In genomic region chr14:51847489-51847796, GRCh38 we compare ENCODE assay signal across 11 cellular contexts. TPM values are rescaled to one million over a fixed set of nuclear protein-coding genes. Genes with fewer than 3 reads are reported as not detected.
DNase-seq lines count a peak whose midpoint lies in the region; ATAC-seq and TF ChIP-seq lines count a peak whose summit lies in the region.
"Had no signal": no experiment of that assay in that cellular context is flagged by ENCODE, and none has a peak within 500 bp of the region (broad histone marks: within the 10 kb centered on the region; RNA-seq: fewer than 3 reads in every experiment).

No MANE protein-coding gene starts in this region.

- 62 to 78% (median 69%) methylated on average over 4 of the region's 4 CpGs for WGBS in adrenal gland, 4 donors
- WGBS in lower leg skin, 2 donors, result 80 to 90% methylated on average over 4 of the region's 4 CpGs

- no peaks in the 10 kb centered on the region for H3K27me3 ChIP-seq in CD4-positive, CD25-positive, alpha-beta regulatory T cell (ENCODE audit: control insufficient read depth, insufficient read depth, low read length)
- H3K27me3 ChIP-seq in HUES48 (ENCODE audit: control insufficient read depth, insufficient read depth, low read length), result no peaks in the 10 kb centered on the region
- H3K27me3 ChIP-seq in adrenal gland, result no peaks in the 10 kb centered on the region

- no peak for DNase-seq in CD4-positive, CD25-positive, alpha-beta regulatory T cell
- no peak for DNase-seq in adrenal gland
- no peak for DNase-seq in natural killer cell treated with Interleukin-12 subunit alpha and Interleukin-12 subunit beta and Interleukin-15 and Interleukin-18, amount 100 ng/mL, for 72 hours (ENCODE audit: low spot score)
- DNase-seq in NCI-H226, result no peak
- DNase-seq in lower leg skin (ENCODE audit: low spot score in 2 of 2), result no peak
- DNase-seq: Caco-2 had no signal

- peak overlapping the region; percentile 88 to 93 (median 92) for H3K4me3 Mint-ChIP-seq in CD4-positive, CD25-positive, alpha-beta regulatory T cell
- peak overlapping the region; percentile 97 for H3K4me3 Mint-ChIP-seq in natural killer cell treated with Interleukin-12 subunit alpha and Interleukin-12 subunit beta and Interleukin-15 and Interleukin-18, amount 100 ng/mL, for 72 hours

- ATAC-seq in CD4-positive, CD25-positive, alpha-beta regulatory T cell (ENCODE audit: low read depth in 2 of 2), result no peak
- no peak for ATAC-seq in natural killer cell treated with Interleukin-12 subunit alpha and Interleukin-12 subunit beta and Interleukin-15 and Interleukin-18, amount 100 ng/mL, for 72 hours
- ATAC-seq in GM18907 (IDR thresholded peaks at IDR 0.05; ENCODE audit: unreplicated experiment) (no peak), HG02938 (IDR thresholded peaks at IDR 0.05; ENCODE audit: unreplicated experiment) (no peak)

- H3K4me1 ChIP-seq in CD4-positive, CD25-positive, alpha-beta regulatory T cell (ENCODE audit: control insufficient read depth, insufficient read depth, low read length, poor library complexity, severe bottlenecking), result peaks cover 37% of the 10 kb centered on the region
- peaks cover 28% of the 10 kb centered on the region for H3K4me1 ChIP-seq in HUES48 (ENCODE audit: control insufficient read depth, insufficient read depth, low read length)
- H3K4me1 ChIP-seq in adrenal gland (replicated peaks in 1 of 2), result no peaks in the 10 kb centered on the region
- H3K4me1 ChIP-seq: Caco-2 had no signal

- TF ChIP-seq POLR2A in adrenal gland (IDR thresholded peaks at IDR 0.05), result no peak
- TF ChIP-seq POLR2A in lower leg skin (IDR thresholded peaks at IDR 0.05), result no peak

- peak overlapping the region; percentile 98 to 100 (median 100) for H3K27ac Mint-ChIP-seq in CD4-positive, CD25-positive, alpha-beta regulatory T cell
- peak overlapping the region; percentile 97 to 99 for H3K27ac Mint-ChIP-seq in natural killer cell treated with Interleukin-12 subunit alpha and Interleukin-12 subunit beta and Interleukin-15 and Interleukin-18, amount 100 ng/mL, for 72 hours

- no peaks in the 10 kb centered on the region for H3K36me3 ChIP-seq in CD4-positive, CD25-positive, alpha-beta regulatory T cell (ENCODE audit: control insufficient read depth, insufficient read depth, low read length)
- H3K36me3 ChIP-seq in HUES48 (ENCODE audit: control insufficient read depth, insufficient read depth, low read length), result no peaks in the 10 kb centered on the region
- no peaks in the 10 kb centered on the region for H3K36me3 ChIP-seq in adrenal gland (replicated peaks in 1 of 2)
- H3K36me3 ChIP-seq: HAP-1 had no signal

- H3K4me1 Mint-ChIP-seq in CD4-positive, CD25-positive, alpha-beta regulatory T cell, result peaks cover 24 to 81% (median 44%) of the 10 kb centered on the region in 4 donors
- peaks cover 72 to 82% of the 10 kb centered on the region in 2 donors for H3K4me1 Mint-ChIP-seq in natural killer cell treated with Interleukin-12 subunit alpha and Interleukin-12 subunit beta and Interleukin-15 and Interleukin-18, amount 100 ng/mL, for 72 hours (ENCODE audit: low read depth in 2 of 2)

- H3K36me3 Mint-ChIP-seq in CD4-positive, CD25-positive, alpha-beta regulatory T cell, result peaks cover 3% of the 10 kb centered on the region
- peaks cover 36% of the 10 kb centered on the region for H3K36me3 Mint-ChIP-seq in natural killer cell treated with Interleukin-12 subunit alpha and Interleukin-12 subunit beta and Interleukin-15 and Interleukin-18, amount 100 ng/mL, for 72 hours

- H3K9ac ChIP-seq in HUES48 (ENCODE audit: low read depth, low read length), result no peak overlapping the region

- H3K27ac ChIP-seq in CD4-positive, CD25-positive, alpha-beta regulatory T cell (ENCODE audit: insufficient read depth, low read length, poor library complexity, severe bottlenecking), result peak overlapping the region; percentile 99
- H3K27ac ChIP-seq in HUES48 (ENCODE audit: low read depth, low read length) (peak overlapping the region; percentile 57), adrenal gland (peak overlapping the region in 3 of 5 donors; percentile 21 to 87 (median 72))

- peak overlapping the region; percentile 94 for H3K4me3 ChIP-seq in CD4-positive, CD25-positive, alpha-beta regulatory T cell (ENCODE audit: low read depth, low read length)
- H3K4me3 ChIP-seq in HUES48 (ENCODE audit: low read depth, low read length) (no peak overlapping the region), adrenal gland (no peak overlapping the region), lower leg skin (ENCODE audit: low read depth, poor library complexity, severe bottlenecking) (no peak overlapping the region)
- H3K4me3 ChIP-seq: HAP-1 had no signal

- intact Hi-C loops in adrenal gland (cut with DNase I) (no loop called here), lower leg skin (cut with DNase I; ENCODE audit: low total_unique reads) (no loop called here)

- no peak for TF ChIP-seq CTCF in adrenal gland (IDR thresholded peaks at IDR 0.05)
- no peak for TF ChIP-seq CTCF in lower leg skin (IDR thresholded peaks at IDR 0.05)

- peaks cover 11% of the 10 kb centered on the region for H3K27me3 Mint-ChIP-seq in CD4-positive, CD25-positive, alpha-beta regulatory T cell
- H3K27me3 Mint-ChIP-seq in natural killer cell treated with Interleukin-12 subunit alpha and Interleukin-12 subunit beta and Interleukin-15 and Interleukin-18, amount 100 ng/mL, for 72 hours, result no peaks in the 10 kb centered on the region

- peaks cover 0 to 5% of the 10 kb centered on the region in 2 experiments for H3K9me3 ChIP-seq in CD4-positive, CD25-positive, alpha-beta regulatory T cell (ENCODE audit: control insufficient read depth in 2 of 2, low read length in 2 of 2)
- H3K9me3 ChIP-seq in HUES48 (ENCODE audit: control insufficient read depth, insufficient read depth, low read length) (no peaks in the 10 kb centered on the region), adrenal gland (replicated peaks in 1 of 3) (no peaks in the 10 kb centered on the region)
- H3K9me3 ChIP-seq: Caco-2, HAP-1 had no signal

- H3K9me3 Mint-ChIP-seq in CD4-positive, CD25-positive, alpha-beta regulatory T cell, result peaks cover 0 to 12% (median 2%) of the 10 kb centered on the region in 7 donors
- H3K9me3 Mint-ChIP-seq in natural killer cell treated with Interleukin-12 subunit alpha and Interleukin-12 subunit beta and Interleukin-15 and Interleukin-18, amount 100 ng/mL, for 72 hours, result peaks cover 17% of the 10 kb centered on the region

RNA-seq across cellular contexts. Expression of gene GNG2, which starts 13.0 kb away (rescaled TPM):
- 252 TPM for total RNA-seq in CD4-positive, CD25-positive, alpha-beta regulatory T cell
- polyA plus RNA-seq in CD4-positive, CD25-positive, alpha-beta regulatory T cell, result 100 to 1,000 TPM; 145 to 216 (median 195) TPM
- total RNA-seq in adrenal gland, result 10 to 100 TPM in 7 of 8 donors, 1 to 10 TPM in 1; 9.3 to 61.4 (median 20.7) TPM
- polyA plus RNA-seq in adrenal gland, result 10 to 100 TPM in 2 of 3 donors, 1 to 10 TPM in 1; 6.7 to 35.4 (median 14.0) TPM
- total RNA-seq in natural killer cell treated with Interleukin-12 subunit alpha and Interleukin-12 subunit beta and Interleukin-15 and Interleukin-18, amount 100 ng/mL, for 72 hours, result 100 to 1,000 TPM; 293 to 495 TPM
- total RNA-seq in lower leg skin, result 1 to 10 TPM; 4.0 to 6.6 (median 5.0) TPM
- total RNA-seq: bronchial epithelial cell had no signal
